Comparison of ENCODE assay signal across 19 cellular contexts in the genomic region with DNA sequence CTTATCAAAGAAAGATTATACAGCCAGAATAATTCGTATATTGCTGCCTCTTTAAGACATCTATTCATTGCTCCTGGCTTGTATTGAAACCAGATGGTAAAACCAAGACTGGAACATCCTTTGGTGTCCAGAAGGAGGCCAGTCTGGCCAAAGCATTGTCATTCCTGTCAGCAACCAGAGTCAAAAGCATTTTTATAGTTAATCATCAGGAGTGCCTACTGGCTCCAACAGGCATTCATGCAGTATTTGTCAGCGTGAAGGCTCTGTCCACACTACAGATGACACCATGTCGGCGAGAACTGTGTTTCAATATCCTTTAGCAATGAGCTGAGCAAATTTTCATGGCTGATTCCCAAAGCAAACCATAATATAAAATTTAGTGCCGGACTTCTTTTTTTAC.
DNase-seq lines count a peak whose midpoint lies in the region; ATAC-seq and TF ChIP-seq lines count a peak whose summit lies in the region.
"Had no signal": no experiment of that assay in that cellular context is flagged by ENCODE, and none has a peak within 500 bp of the region (broad histone marks: within the 10 kb centered on the region; RNA-seq: fewer than 3 reads in every experiment).

No MANE protein-coding gene starts in this region.

- no peak overlapping the region for H3K4me3 ChIP-seq in colonic mucosa
- H3K4me3 ChIP-seq: BLaER1 had no signal

- ATAC-seq in GM21515 (IDR thresholded peaks at IDR 0.05; ENCODE audit: unreplicated experiment) = no peak
- ATAC-seq: CD8-positive, alpha-beta T cell had no signal

- no peaks in the 10 kb centered on the region for H3K36me3 ChIP-seq in colonic mucosa
- H3K36me3 ChIP-seq: BLaER1 had no signal

- intact Hi-C loops in colonic mucosa (cut with DNase I) = no loop called here

- H3K27ac ChIP-seq in colonic mucosa = no peak overlapping the region
- H3K27ac ChIP-seq: BLaER1 had no signal

- H3K27me3 ChIP-seq in colonic mucosa = no peaks in the 10 kb centered on the region
- H3K27me3 ChIP-seq: BLaER1 had no signal

- in situ Hi-C loops in G401 (cut with HindIII; ENCODE audit: low sequenced_read_pairs) = no loop called here

- no peak overlapping the region for H3K9ac ChIP-seq in colonic mucosa (ENCODE audit: low read depth in 2 of 2, low read length in 2 of 2)
- H3K9ac ChIP-seq: BLaER1 had no signal

- H3K9me3 ChIP-seq in colonic mucosa = no peaks in the 10 kb centered on the region
- H3K9me3 ChIP-seq: BLaER1 had no signal

- no peak for TF ChIP-seq CTCF in colonic mucosa (IDR thresholded peaks at IDR 0.05)

- DNase-seq in G401 (ENCODE audit: low spot score) (peak; percentile 36), NCI-H2227 treated with DMSO at 0.1 percent for 48 hours (lab: John Stamatoyannopoulos, UW) (peak; percentile 19), cerebellum (ENCODE audit: low spot score) (peak; percentile 2), stromal cell of bone marrow (ENCODE audit: low read depth) (peak; percentile 11), colonic mucosa (no peak), HPDE6-E6E7 (ENCODE audit: extremely low spot score) (no peak)
- DNase-seq: CD8-positive, alpha-beta T cell; DMS79; GF-D8; IMR-90; Karpas-422; MM.1S; NCI-H1105; NCI-H187; NCI-H510A; RPMI8226; SIG-M5 had no signal

- no peaks in the 10 kb centered on the region for H3K4me1 ChIP-seq in colonic mucosa
- H3K4me1 ChIP-seq: BLaER1 had no signal

Comparison
In these comparisons a context has a peak if more than half of its experiments do, and no peak if none do; other contexts are left out.
1. DNase-seq: peak in G401 (single experiment), NCI-H2227 treated with DMSO at 0.1 percent for 48 hours (single experiment), cerebellum (single experiment) and stromal cell of bone marrow (single experiment); none in colonic mucosa (single experiment) and HPDE6-E6E7 (single experiment).